ENCODE assay signal across 28 cellular contexts in the genomic region with DNA sequence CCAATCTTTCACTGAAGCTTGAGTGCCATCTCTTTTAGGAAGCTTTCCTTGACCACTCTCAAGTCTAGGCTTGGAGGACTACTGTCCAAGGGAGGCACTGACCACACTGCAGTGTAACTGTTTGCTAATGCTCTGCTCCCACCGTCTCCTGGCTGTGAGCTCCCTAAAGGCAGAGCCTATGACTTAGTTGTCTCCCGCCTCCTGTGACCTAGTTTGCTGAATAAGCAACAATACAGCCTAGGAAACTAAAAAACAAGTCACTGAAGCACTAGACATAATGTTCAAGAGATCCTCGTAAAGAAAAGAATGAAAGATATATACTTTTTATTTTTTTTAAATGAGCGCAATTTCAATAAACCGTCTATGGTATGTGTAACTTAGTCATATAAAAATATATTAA. TPM values are rescaled to one million over a fixed set of nuclear protein-coding genes. Genes with fewer than 3 reads are reported as not detected.
"Had no signal": no experiment of that assay in that cellular context is flagged by ENCODE, and none has a peak within 500 bp of the region (broad histone marks: within the 10 kb centered on the region; RNA-seq: fewer than 3 reads in every experiment).

No MANE protein-coding gene starts in this region.

- H3K4me1 ChIP-seq: ascending aorta, body of pancreas, SJCRH30 had no signal

- H3K4me3 ChIP-seq: ascending aorta, body of pancreas, Peyer's patch, SJCRH30 had no signal

- H3K36me3 ChIP-seq: ascending aorta, Peyer's patch, SJCRH30 had no signal

- H3K27me3 ChIP-seq: ascending aorta, body of pancreas, Peyer's patch, SJCRH30 had no signal

- H3K4me3 Mint-ChIP-seq: activated CD4-positive, alpha-beta T cell treated with anti-CD3 and anti-CD28 coated beads, Interleukin-2, amount 10 ng/mL, durations not matched to agents 24 days and 14 days; activated CD8-positive, alpha-beta memory T cell treated with anti-CD3 and anti-CD28 coated beads, Interleukin-2, amount 10 ng/mL, durations not matched to agents 7 days and 5 days; activated naive CD4-positive, alpha-beta T cell treated with anti-CD3 and anti-CD28 coated beads, Interleukin-2, amount 50 U/mL, for 24 hours; activated T-cell treated with anti-CD3 and anti-CD28 coated beads, Interleukin-2, amount 50 U/mL, for 24 hours; activated T-helper 1 cell treated with anti-CD3 and anti-CD28 coated beads, Interleukin-12 subunit alpha, Interleukin-12 subunit beta, Interleukin-2, Interleukin-4 antibody, amounts not matched to agents 30 ng/mL and 10 ng/mL and 1 ng/mL, durations not matched to agents 14 hours and 24 hours and 36 hours; T-helper 1 cell treated with Interleukin-12 subunit alpha and Interleukin-12 subunit beta and Interleukin-4 antibody, amounts not matched to agents 30 μg/mL and 1 μg/mL, for 36 hours; WTC11 had no signal

- H3K27ac Mint-ChIP-seq: activated CD4-positive, alpha-beta T cell treated with anti-CD3 and anti-CD28 coated beads, Interleukin-2, amount 10 ng/mL, durations not matched to agents 24 days and 14 days; activated CD8-positive, alpha-beta memory T cell treated with anti-CD3 and anti-CD28 coated beads, Interleukin-2, amount 10 ng/mL, durations not matched to agents 7 days and 5 days; activated naive CD4-positive, alpha-beta T cell treated with anti-CD3 and anti-CD28 coated beads, Interleukin-2, amount 50 U/mL, for 24 hours; activated T-cell treated with anti-CD3 and anti-CD28 coated beads, Interleukin-2, amount 50 U/mL, for 24 hours; activated T-helper 1 cell treated with anti-CD3 and anti-CD28 coated beads, Interleukin-12 subunit alpha, Interleukin-12 subunit beta, Interleukin-2, Interleukin-4 antibody, amounts not matched to agents 30 ng/mL and 10 ng/mL and 1 ng/mL, durations not matched to agents 14 hours and 24 hours and 36 hours; T-helper 1 cell treated with Interleukin-12 subunit alpha and Interleukin-12 subunit beta and Interleukin-4 antibody, amounts not matched to agents 30 μg/mL and 1 μg/mL, for 36 hours; WTC11 had no signal

- H3K9me2 ChIP-seq: SK-N-SH had no signal

- H3K4me2 ChIP-seq: SK-N-SH had no signal

- H3K4me1 Mint-ChIP-seq: activated CD8-positive, alpha-beta memory T cell treated with anti-CD3 and anti-CD28 coated beads, Interleukin-2, amount 10 ng/mL, durations not matched to agents 7 days and 5 days had no signal

- H3K9me3 Mint-ChIP-seq: activated CD4-positive, alpha-beta T cell treated with anti-CD3 and anti-CD28 coated beads, Interleukin-2, amount 10 ng/mL, durations not matched to agents 24 days and 14 days; activated naive CD4-positive, alpha-beta T cell treated with anti-CD3 and anti-CD28 coated beads, Interleukin-2, amount 50 U/mL, for 24 hours; activated T-cell treated with anti-CD3 and anti-CD28 coated beads, Interleukin-2, amount 50 U/mL, for 24 hours; activated T-helper 1 cell treated with anti-CD3 and anti-CD28 coated beads, Interleukin-12 subunit alpha, Interleukin-12 subunit beta, Interleukin-2, Interleukin-4 antibody, amounts not matched to agents 30 ng/mL and 10 ng/mL and 1 ng/mL, durations not matched to agents 14 hours and 24 hours and 36 hours; T-helper 1 cell treated with Interleukin-12 subunit alpha and Interleukin-12 subunit beta and Interleukin-4 antibody, amounts not matched to agents 30 μg/mL and 1 μg/mL, for 36 hours; WTC11 had no signal

- H3K9me3 ChIP-seq: ascending aorta, body of pancreas, Peyer's patch, SJCRH30, SK-N-SH had no signal

- H3K36me3 Mint-ChIP-seq: activated CD8-positive, alpha-beta memory T cell treated with anti-CD3 and anti-CD28 coated beads, Interleukin-2, amount 10 ng/mL, durations not matched to agents 7 days and 5 days; activated naive CD4-positive, alpha-beta T cell treated with anti-CD3 and anti-CD28 coated beads, Interleukin-2, amount 50 U/mL, for 24 hours; WTC11 had no signal

- H3K27ac ChIP-seq: ascending aorta, body of pancreas, Peyer's patch, RWPE1, SJCRH30 had no signal

- DNase-seq: activated CD4-positive, alpha-beta T cell treated with anti-CD3 and anti-CD28 coated beads, Interleukin-2, amount 10 ng/mL, durations not matched to agents 24 days and 14 days; activated CD4-positive, alpha-beta T cell treated with anti-CD3 and anti-CD28 coated beads, Interleukin-2, amount 50 U/mL, for 48 hours; activated CD4-positive, CD25-positive, alpha-beta regulatory T cell treated with anti-CD3 and anti-CD28 coated beads, Interleukin-2, amount 50 U/mL, for 72 hours; activated CD8-positive, alpha-beta memory T cell treated with anti-CD3 and anti-CD28 coated beads, Interleukin-2, amount 10 ng/mL, durations not matched to agents 7 days and 5 days; activated effector memory CD4-positive, alpha-beta T cell treated with Interleukin-2 at 50 U/mL for 16 hours; activated naive CD4-positive, alpha-beta T cell; activated T-cell treated with anti-CD3 and anti-CD28 coated beads, Interleukin-2, amount 50 U/mL, for 24 hours; body of pancreas; Kasumi-1; KBM-7; NCI-H1048; NCI-H146; NCI-H2029; NCI-H2107; NCI-H345; NCI-H510A treated with DMSO at 0.1 percent for 48 hours; Right ventricle myocardium superior; SJCRH30; SK-N-SH; SW 1271 had no signal

- H3K27me3 Mint-ChIP-seq: activated naive CD4-positive, alpha-beta T cell treated with anti-CD3 and anti-CD28 coated beads, Interleukin-2, amount 50 U/mL, for 24 hours; activated T-cell treated with anti-CD3 and anti-CD28 coated beads, Interleukin-2, amount 50 U/mL, for 24 hours had no signal

RNA-seq across cellular contexts. Expression of gene LIX1, which starts 31.4 kb away (rescaled TPM):
- total RNA-seq: activated CD4-positive, alpha-beta T cell treated with anti-CD3 and anti-CD28 coated beads, Interleukin-2, amount 10 ng/mL, durations not matched to agents 24 days and 14 days; activated CD8-positive, alpha-beta memory T cell treated with anti-CD3 and anti-CD28 coated beads, Interleukin-2, amount 10 ng/mL, durations not matched to agents 7 days and 5 days; activated T-helper 1 cell treated with anti-CD3 and anti-CD28 coated beads, Interleukin-12 subunit alpha, Interleukin-12 subunit beta, Interleukin-2, Interleukin-4 antibody, amounts not matched to agents 30 ng/mL and 10 ng/mL and 1 ng/mL, durations not matched to agents 14 hours and 24 hours and 36 hours; ascending aorta; bronchial epithelial cell; Right ventricle myocardium superior; WTC11 had no signal
- polyA plus RNA-seq: SK-N-SH had no signal
